Comparison of ENCODE assay signal across 14 cellular contexts in the genomic region with DNA sequence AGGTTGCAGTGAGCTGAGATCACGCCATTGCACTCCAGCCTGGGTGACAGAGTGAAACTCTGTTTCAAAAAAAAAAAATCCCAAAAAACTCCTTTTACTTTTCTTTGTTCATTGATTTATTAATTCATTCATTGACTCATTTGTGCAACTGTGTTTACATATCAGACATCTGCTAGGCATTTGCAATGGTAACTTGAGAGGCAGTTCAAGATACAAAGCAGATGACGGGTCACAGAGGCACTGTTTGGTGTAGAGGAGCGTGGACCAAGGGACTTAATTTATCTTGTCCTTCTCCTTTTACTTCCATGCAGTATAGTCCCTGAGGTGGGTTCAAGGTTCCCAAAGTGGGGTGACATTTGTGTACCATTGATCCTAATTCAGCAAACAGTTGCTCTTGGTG.
"Had no signal": no experiment of that assay in that cellular context is flagged by ENCODE, and none has a peak within 500 bp of the region (broad histone marks: within the 10 kb centered on the region; RNA-seq: fewer than 3 reads in every experiment).

No MANE protein-coding gene starts in this region.

- DNase-seq: activated CD4-positive, alpha-beta T cell treated with anti-CD3 and anti-CD28 coated beads, Interleukin-2, amount 10 ng/mL, durations not matched to agents 7 days and 5 days; activated CD4-positive, CD25-positive, alpha-beta regulatory T cell; activated CD8-positive, alpha-beta memory T cell treated with anti-CD3 and anti-CD28 coated beads for 24 hours; activated naive CD4-positive, alpha-beta T cell treated with Interleukin-2 at 50 U/mL for 16 hours; cortex of kidney; effector CD8-positive, alpha-beta T cell; head of caudate nucleus; mammary epithelial cell; natural killer cell; stimulated activated CD4-positive, alpha-beta T cell treated with anti-CD3 and anti-CD28 coated beads, Interleukin-4, amount 100 ng/mL, for 24 hours; T-helper 17 cell had no signal

- ATAC-seq: natural killer cell, T-helper 17 cell, upper lobe of right lung had no signal

- H3K9me3 Mint-ChIP-seq: activated CD4-positive, alpha-beta T cell treated with anti-CD3 and anti-CD28 coated beads, Interleukin-2, amount 10 ng/mL, durations not matched to agents 7 days and 5 days; central memory CD8-positive, alpha-beta T cell; natural killer cell; stimulated activated naive CD8-positive, alpha-beta T cell treated with anti-CD3 and anti-CD28 coated beads, Interleukin-15, Interleukin-2, amounts not matched to agents 100 ng/mL and 50 ng/mL, for 24 hours had no signal

- H3K9me3 ChIP-seq: upper lobe of right lung had no signal

- H3K4me3 ChIP-seq: upper lobe of right lung had no signal

- H3K27ac ChIP-seq: upper lobe of right lung had no signal

- H3K27ac Mint-ChIP-seq: activated CD4-positive, alpha-beta T cell treated with anti-CD3 and anti-CD28 coated beads, Interleukin-2, amount 10 ng/mL, durations not matched to agents 7 days and 5 days; natural killer cell; stimulated activated naive CD8-positive, alpha-beta T cell treated with anti-CD3 and anti-CD28 coated beads, Interleukin-15, Interleukin-2, amounts not matched to agents 100 ng/mL and 50 ng/mL, for 24 hours; T-helper 17 cell had no signal

- H3K4me1 ChIP-seq: upper lobe of right lung had no signal

- H3K36me3 ChIP-seq: upper lobe of right lung had no signal

- H3K4me3 Mint-ChIP-seq: activated CD4-positive, alpha-beta T cell treated with anti-CD3 and anti-CD28 coated beads, Interleukin-2, amount 10 ng/mL, durations not matched to agents 7 days and 5 days; central memory CD8-positive, alpha-beta T cell; natural killer cell; stimulated activated naive CD8-positive, alpha-beta T cell treated with anti-CD3 and anti-CD28 coated beads, Interleukin-15, Interleukin-2, amounts not matched to agents 100 ng/mL and 50 ng/mL, for 24 hours; T-helper 17 cell had no signal

- H3K27me3 ChIP-seq: upper lobe of right lung had no signal

- H3K36me3 Mint-ChIP-seq: natural killer cell had no signal
